ENCODE assay signal across 8 cellular contexts in genomic region chr5:142362193-142362592, GRCh38. TPM values are rescaled to one million over a fixed set of nuclear protein-coding genes. Genes with fewer than 3 reads are reported as not detected.
DNase-seq lines count a peak whose midpoint lies in the region; ATAC-seq and TF ChIP-seq lines count a peak whose summit lies in the region.
"Not testable (repeated sequence)": the region's sequence is repeated elsewhere in the genome, so short reads cannot be mapped to it uniquely, and the experiment has no call there.

No MANE protein-coding gene starts in this region.

- H3K27me3 ChIP-seq in Panc1 (ENCODE audit: control insufficient read depth, insufficient read depth, low read length); body of pancreas; esophagus (ENCODE audit: control insufficient read depth in 1 of 2, insufficient read depth in 2 of 2, low read length in 2 of 2); iPS DF 6.9 (ENCODE audit: control insufficient read depth, insufficient read depth, low read length); sigmoid colon; upper lobe of left lung: not testable (repeated sequence)

- not testable (repeated sequence) for H3K9me3 ChIP-seq in Panc1 (ENCODE audit: control insufficient read depth, insufficient read depth, low read depth, low read length); body of pancreas; esophagus (ENCODE audit: control insufficient read depth in 2 of 2, insufficient read depth in 1 of 2, low read depth in 1 of 2, low read length in 1 of 2); iPS DF 6.9 (ENCODE audit: control insufficient read depth, insufficient read depth, low read length); sigmoid colon; upper lobe of left lung

- H3K27ac Mint-ChIP-seq in mesothelial cell of epicardium: peak overlapping the region; percentile 98

- DNase-seq in Panc1 (ENCODE audit: low read depth, low spot score); body of pancreas; iPS DF 6.9 (ENCODE audit: low read depth, low spot score); mesothelial cell of epicardium (ENCODE audit: low spot score in 2 of 2, unreplicated experiment in 2 of 2); upper lobe of left lung: not testable (repeated sequence)
- DNase-seq in sigmoid colon: peak; percentile 22

- not testable (repeated sequence) for H3K36me3 ChIP-seq in Panc1 (ENCODE audit: control insufficient read depth, insufficient read depth, low read length); body of pancreas (replicated peaks in 1 of 2; ENCODE audit: insufficient read depth in 1 of 2, low read depth in 2 of 2); esophagus (ENCODE audit: control insufficient read depth in 2 of 2, insufficient read depth in 2 of 2, low read length in 1 of 2); iPS DF 6.9 (ENCODE audit: control insufficient read depth, insufficient read depth, low read length); sigmoid colon; upper lobe of left lung

- not testable (repeated sequence) for H3K4me3 Mint-ChIP-seq in mesothelial cell of epicardium

- POLR2A ChIA-PET in Panc1 (lab: Charles Lee): not testable (repeated sequence)

- ATAC-seq in Panc1; body of pancreas; upper lobe of left lung (ENCODE audit: low FRiP score in 2 of 2): not testable (repeated sequence)

- H3K27ac ChIP-seq in C4-2B (peak overlapping the region; percentile 62), Panc1 (ENCODE audit: low read length) (peak overlapping the region; percentile 99), body of pancreas (peak overlapping the region; percentile 63 to 76 (median 75)), esophagus (ENCODE audit: low read depth in 2 of 2, low read length in 1 of 2) (peak overlapping the region; percentile 27 to 79), iPS DF 6.9 (ENCODE audit: low read length) (peak overlapping the region; percentile 75), sigmoid colon (peak overlapping the region; percentile 50 to 74 (median 54)), upper lobe of left lung (peak overlapping the region; percentile 62 to 83 (median 71))

- H3K4me1 Mint-ChIP-seq in mesothelial cell of epicardium: peaks cover 20% of the 10 kb centered on the region

- TF ChIP-seq POLR2A in body of pancreas (IDR thresholded peaks at IDR 0.05); sigmoid colon (IDR thresholded peaks at IDR 0.05); upper lobe of left lung (IDR thresholded peaks at IDR 0.05): not testable (repeated sequence)

- peaks cover 30% of the 10 kb centered on the region for H3K27me3 Mint-ChIP-seq in mesothelial cell of epicardium (ENCODE audit: low read depth)

- TF ChIP-seq EP300 in sigmoid colon (IDR thresholded peaks at IDR 0.05); upper lobe of left lung (IDR thresholded peaks at IDR 0.05): not testable (repeated sequence)

- BruUV-seq in Panc1 (replicated peaks; lab: Mats Ljungman, UMichigan): not testable (repeated sequence)

- 79 to 87% methylated on average over 11 of the region's 11 CpGs for WGBS in body of pancreas, 2 donors
- 87 to 93% methylated on average over 11 of the region's 11 CpGs for WGBS in esophagus, 2 donors
- no CpG with 5 or more reads among the region's 11 CpGs for WGBS in iPS DF 6.9 (ENCODE audit: insufficient coverage, insufficient read length)
- 93 to 94% methylated on average over 11 of the region's 11 CpGs for WGBS in sigmoid colon, 2 donors
- WGBS in upper lobe of left lung, 2 donors: 92 to 95% methylated on average over 11 of the region's 11 CpGs

- H3K4me1 ChIP-seq in Panc1 (ENCODE audit: control insufficient read depth, insufficient read depth, low read length): peaks cover 84% of the 10 kb centered on the region
- peaks cover 38% of the 10 kb centered on the region for H3K4me1 ChIP-seq in body of pancreas
- H3K4me1 ChIP-seq in esophagus (ENCODE audit: control insufficient read depth in 2 of 2, insufficient read depth in 2 of 2, low read length in 1 of 2); iPS DF 6.9 (ENCODE audit: control insufficient read depth, insufficient read depth, low read length): not testable (repeated sequence)
- peaks cover 0 to 22% (median 18%) of the 10 kb centered on the region in 4 donors for H3K4me1 ChIP-seq in sigmoid colon
- H3K4me1 ChIP-seq in upper lobe of left lung: peaks cover 26 to 38% (median 31%) of the 10 kb centered on the region in 4 donors

- intact Hi-C loops in Panc1 (cut with micrococcal nuclease; ENCODE audit: unreplicated experiment): loop anchor here (5.0 kb wide), 1 partner anchor 185 kb away; no protein-coding TSS in a partner anchor
- intact Hi-C loops in body of pancreas (cut with DNase I); sigmoid colon (cut with DNase I): not testable (repeated sequence)

- not testable (repeated sequence) for H3K4me3 ChIP-seq in Panc1 (ENCODE audit: low read depth in 2 of 2, low read length in 2 of 2); body of pancreas; esophagus (ENCODE audit: low read depth in 1 of 2, low read length in 2 of 2); iPS DF 6.9 (ENCODE audit: low read length); sigmoid colon; upper lobe of left lung

- H3K36me3 Mint-ChIP-seq in mesothelial cell of epicardium: not testable (repeated sequence)

- CTCF ChIA-PET in Panc1 (lab: Charles Lee): interaction anchor here (0.6 kb wide), 1 partner anchor 353 kb away, joined by 3 read pairs; no protein-coding TSS in a partner anchor

- in situ Hi-C loops in Panc1 (cut with HindIII; ENCODE audit: low pct_unique_long_range_greater_than_20kb, low sequenced_read_pairs): loop anchor here (5.0 kb wide), 1 partner anchor 185 kb away; no protein-coding TSS in a partner anchor

- H3K9me3 Mint-ChIP-seq in mesothelial cell of epicardium: not testable (repeated sequence)

- TF ChIP-seq CTCF in C4-2B (conservative IDR thresholded peaks at IDR 0.05); Panc1 (IDR thresholded peaks at IDR 0.05); body of pancreas (IDR thresholded peaks at IDR 0.05); mesothelial cell of epicardium (IDR thresholded peaks at IDR 0.05; ENCODE audit: unreplicated experiment); sigmoid colon (IDR thresholded peaks at IDR 0.05); upper lobe of left lung (IDR thresholded peaks at IDR 0.05): not testable (repeated sequence)

RNA-seq across cellular contexts. Expression of gene SPRY4, which starts 37.4 kb away (rescaled TPM):
- 35.6 TPM for total RNA-seq in Panc1 (2021; ENCODE audit: unreplicated experiment)
- 50.9 TPM for polyA plus RNA-seq in Panc1 (2012; ENCODE audit: insufficient read length)
- 10 to 100 TPM in 1 of 2 donors, 1 to 10 TPM in 1; 6.7 to 18.5 TPM for total RNA-seq in body of pancreas
- polyA plus RNA-seq in esophagus: 1 to 10 TPM in 1 of 2 donors, under 1 TPM in 1; 0.65 to 1.3 TPM
- total RNA-seq in mesothelial cell of epicardium: 21.3 to 21.5 TPM (median 21.4 TPM) in 3 replicates
- total RNA-seq in sigmoid colon: 10 to 100 TPM in 3 of 4 donors, 1 to 10 TPM in 1; 8.6 to 15.7 (median 12.4) TPM
- polyA plus RNA-seq in sigmoid colon: 1 to 10 TPM; 1.8 to 5.1 (median 3.5) TPM
- total RNA-seq in upper lobe of left lung: 10 to 100 TPM; 30.4 to 81.2 (median 43.3) TPM
